22 cellular contexts compared by ENCODE assay signal in the genomic region with DNA sequence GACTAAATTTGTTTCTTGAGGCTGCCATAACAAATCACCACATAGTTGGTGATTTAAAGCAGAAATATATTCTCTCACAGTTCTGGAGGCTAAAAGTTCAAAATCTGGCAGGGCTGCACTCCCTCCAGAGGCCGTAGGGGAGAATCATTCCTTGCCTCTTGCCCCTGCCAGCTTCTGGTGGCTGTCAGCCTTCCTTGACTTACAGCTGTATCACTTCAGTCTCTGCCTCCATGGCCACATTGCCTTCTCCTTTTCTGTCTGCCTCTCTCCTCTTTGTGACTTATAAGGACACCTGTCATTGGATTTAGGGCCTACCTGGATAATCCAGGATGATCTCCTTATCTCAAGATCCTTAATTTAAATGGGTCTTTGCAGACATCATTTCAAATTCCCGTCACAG. TPM values are rescaled to one million over a fixed set of nuclear protein-coding genes. Genes with fewer than 3 reads are reported as not detected.
A peak's percentile ranks its signal among the peaks of the same experiment; 100 is the strongest.
DNase-seq lines count a peak whose midpoint lies in the region; ATAC-seq and TF ChIP-seq lines count a peak whose summit lies in the region.
"Had no signal": no experiment of that assay in that cellular context is flagged by ENCODE, and none has a peak within 500 bp of the region (broad histone marks: within the 10 kb centered on the region; RNA-seq: fewer than 3 reads in every experiment).

No MANE protein-coding gene starts in this region.

- no peaks in the 10 kb centered on the region for H3K9me3 ChIP-seq in OCI-LY3 (ENCODE audit: insufficient read depth, low read length)
- H3K9me3 ChIP-seq in osteoblast (ENCODE audit: low read depth, low read length), result no peaks in the 10 kb centered on the region
- H3K9me3 ChIP-seq: lower lobe of right lung had no signal

- H3K27me3 ChIP-seq in OCI-LY3 (ENCODE audit: low read depth, low read length) (no peaks in the 10 kb centered on the region), osteoblast (ENCODE audit: insufficient read depth, low read length) (no peaks in the 10 kb centered on the region)

- H2AFZ ChIP-seq in OCI-LY3 (ENCODE audit: low read depth, low read length) (no peak overlapping the region), osteoblast (ENCODE audit: low read length) (no peak overlapping the region)
- H2AFZ ChIP-seq: parathyroid adenoma had no signal

- H4K20me1 ChIP-seq in OCI-LY3 (ENCODE audit: insufficient read depth, low read length) (peaks cover 77% of the 10 kb centered on the region), osteoblast (ENCODE audit: insufficient read depth, low read length) (peaks cover 65% of the 10 kb centered on the region)

- H3K4me2 ChIP-seq in OCI-LY3 (ENCODE audit: low read length), result peak overlapping the region; percentile 52
- H3K4me2 ChIP-seq in osteoblast (ENCODE audit: insufficient read depth, low read length), result no peak overlapping the region

- peaks cover 42% of the 10 kb centered on the region for H3K4me1 ChIP-seq in OCI-LY3 (ENCODE audit: low read length)
- peaks cover 18% of the 10 kb centered on the region for H3K4me1 ChIP-seq in osteoblast (ENCODE audit: insufficient read depth, low read length)

- H3K36me3 ChIP-seq in OCI-LY3 (replicated peaks; ENCODE audit: low read depth, low read length) (no peaks in the 10 kb centered on the region), osteoblast (ENCODE audit: insufficient read depth, low read length) (no peaks in the 10 kb centered on the region)
- H3K36me3 ChIP-seq: lower lobe of right lung had no signal

- peak overlapping the region; percentile 37 for H3K27ac ChIP-seq in OCI-LY3 (ENCODE audit: low read length)
- H3K27ac ChIP-seq in osteoblast (ENCODE audit: low read depth, low read length), result no peak overlapping the region
- H3K27ac ChIP-seq: lower lobe of right lung, parathyroid adenoma had no signal

- DNase-seq in osteoblast (ENCODE audit: insufficient read length, low spot score, missing footprints) (no peak), GM19238 (ENCODE audit: insufficient read length, low spot score) (no peak), NCI-H69 (lab: John Stamatoyannopoulos, UW) (no peak)
- DNase-seq: activated CD4-positive, alpha-beta T cell treated with anti-CD3 and anti-CD28 coated beads, Interleukin-2, amount 50 U/mL, for 4 hours; activated gamma-delta T cell; CD8-positive, alpha-beta memory T cell; DND-41; foreskin fibroblast; hippocampal formation; lower lobe of right lung; NCI-H2081; SHP77; stimulated activated naive B cell treated with anti-CD40 and anti-IgM and Interleukin-4, amounts not matched to agents 10 μg/mL and 1 μg/mL and 100 μg/mL, for 72 hours; T-helper 1 cell had no signal

- peak; percentile 3 for ATAC-seq in GM18511 (IDR thresholded peaks at IDR 0.05; ENCODE audit: unreplicated experiment)
- peak; percentile 3 for ATAC-seq in HG02759 (IDR thresholded peaks at IDR 0.05; ENCODE audit: unreplicated experiment)
- ATAC-seq in HG03139 (IDR thresholded peaks at IDR 0.05; ENCODE audit: unreplicated experiment), result no peak
- ATAC-seq in HG03354 (IDR thresholded peaks at IDR 0.05; ENCODE audit: poor library complexity, severe bottlenecking, unreplicated experiment), result no peak
- ATAC-seq: lower lobe of right lung; sciatic nerve; stimulated activated naive B cell treated with anti-CD40 and anti-IgM and Interleukin-4, amounts not matched to agents 10 μg/mL and 1 μg/mL and 100 μg/mL, for 72 hours had no signal

- peaks cover 14% of the 10 kb centered on the region for H3K79me2 ChIP-seq in OCI-LY3 (ENCODE audit: low read length)
- H3K79me2 ChIP-seq in osteoblast (ENCODE audit: insufficient read depth, low read length), result peaks cover 7% of the 10 kb centered on the region

- TF ChIP-seq CTCF in OCI-LY3 (IDR thresholded peaks at IDR 0.05; ENCODE audit: low read depth, low read length) (peak; percentile 20), osteoblast (IDR thresholded peaks at IDR 0.05; ENCODE audit: extremely low read depth, low read depth, low read length) (peak; percentile 6)

- H3K4me3 ChIP-seq in OCI-LY3 (ENCODE audit: low read length), result 0 out of 2 replicates have a peak overlapping the region, but pooled peaks have one; percentile 7
- no peak overlapping the region for H3K4me3 ChIP-seq in osteoblast (ENCODE audit: insufficient read depth, low read length)
- H3K4me3 ChIP-seq: lower lobe of right lung had no signal

- H3K9ac ChIP-seq in OCI-LY3 (ENCODE audit: low read length), result no peak overlapping the region
- H3K9ac ChIP-seq: parathyroid adenoma had no signal

RNA-seq across cellular contexts. Expression of gene LRRC4, which starts 5.8 kb away (rescaled TPM):
- total RNA-seq in osteoblast, result 0.29 and 0.72 TPM in 2 replicates
- total RNA-seq: NCI-H460 had no signal

Comparison
In these comparisons a context has a peak if more than half of its experiments do, and no peak if none do; other contexts are left out.
1. ATAC-seq: peak in GM18511 (single experiment) and HG02759 (single experiment); none in HG03139 (single experiment) and HG03354 (single experiment).